12 cellular contexts compared by ENCODE assay signal in the genomic region with DNA sequence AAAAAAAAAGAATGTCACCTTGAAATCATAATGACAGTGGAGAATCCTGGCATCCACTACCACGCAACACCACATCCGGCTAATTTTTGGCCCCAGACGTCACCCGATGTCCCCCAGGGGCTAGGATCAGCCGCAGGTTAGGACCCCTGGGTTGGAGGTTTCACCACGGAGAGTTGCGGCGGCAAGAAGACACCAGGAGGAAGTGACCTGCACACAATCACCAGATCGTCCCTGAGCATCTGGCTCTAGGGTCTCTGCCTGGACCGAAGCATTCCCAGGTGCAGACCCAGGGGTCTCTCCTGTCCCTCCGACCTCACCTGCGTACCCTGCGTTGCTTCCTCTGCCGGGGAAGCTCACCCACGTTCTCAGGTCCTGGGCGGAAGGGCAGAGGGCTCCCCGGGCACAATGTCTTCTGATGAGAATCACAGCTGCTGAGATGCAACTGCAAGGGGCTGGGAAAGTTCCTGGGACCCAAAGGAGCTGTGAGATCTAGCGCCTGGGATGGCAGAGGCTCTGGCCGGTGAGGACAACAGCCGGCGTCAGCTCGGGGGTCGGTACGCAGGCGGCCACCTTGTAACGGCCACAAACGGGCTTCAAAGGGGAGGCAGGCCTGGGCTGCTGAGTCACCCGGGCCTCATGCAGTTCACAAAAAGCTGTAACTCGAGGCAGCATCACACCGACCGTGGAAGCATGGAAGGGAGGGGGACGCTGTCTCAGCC.
DNase-seq lines count a peak whose midpoint lies in the region; ATAC-seq and TF ChIP-seq lines count a peak whose summit lies in the region.
"Had no signal": no experiment of that assay in that cellular context is flagged by ENCODE, and none has a peak within 500 bp of the region (broad histone marks: within the 10 kb centered on the region; RNA-seq: fewer than 3 reads in every experiment).

No MANE protein-coding gene starts in this region.

- H3K36me3 ChIP-seq in BLaER1 (peaks cover 57% of the 10 kb centered on the region), adrenal gland (replicated peaks in 1 of 2) (no peaks in the 10 kb centered on the region), iPS-18a (ENCODE audit: control insufficient read depth, low read depth, low read length) (no peaks in the 10 kb centered on the region)

- in situ Hi-C loops in G401 (cut with HindIII; ENCODE audit: low sequenced_read_pairs), result no loop called here

- TF ChIP-seq CTCF in adrenal gland (IDR thresholded peaks at IDR 0.05), result no peak
- TF ChIP-seq CTCF in activated CD8-positive, alpha-beta T cell treated with anti-CD3 and anti-CD28 coated beads for 36 hours (IDR thresholded peaks at IDR 0.05), result no peak

- H4K20me1 ChIP-seq in BLaER1, result peaks cover 77% of the 10 kb centered on the region

- intact Hi-C loops in adrenal gland (cut with DNase I), result no loop called here
- intact Hi-C loops in sciatic nerve (cut with DNase I), result no loop called here
- intact Hi-C loops in activated CD8-positive, alpha-beta T cell treated with anti-CD3 and anti-CD28 coated beads for 36 hours (cut with micrococcal nuclease), result no loop called here

- no peaks in the 10 kb centered on the region for H3K36me3 Mint-ChIP-seq in activated CD8-positive, alpha-beta T cell treated with anti-CD3 and anti-CD28 coated beads for 36 hours (ENCODE audit: low read depth)
- H3K36me3 Mint-ChIP-seq in activated T-cell treated with anti-CD3 and anti-CD28 coated beads, Interleukin-2, amount 50 U/mL, for 24 hours (ENCODE audit: low read depth), result no peaks in the 10 kb centered on the region
- H3K36me3 Mint-ChIP-seq: activated naive CD8-positive, alpha-beta T cell had no signal

- no peak overlapping the region for H3K4me3 ChIP-seq in BLaER1
- no peak overlapping the region for H3K4me3 ChIP-seq in adrenal gland
- no peak overlapping the region for H3K4me3 ChIP-seq in iPS-18a (ENCODE audit: low read length)
- H3K4me3 ChIP-seq: lung had no signal

- H3K27ac ChIP-seq in BLaER1 (peak overlapping the region; percentile 64; the same call in 1 of the 2 replicates), adrenal gland (peak overlapping the region in 3 of 5 donors; percentile 45 to 69 (median 67)), iPS-18a (ENCODE audit: low read length) (no peak overlapping the region)

- POLR2A ChIA-PET in activated CD8-positive, alpha-beta T cell treated with anti-CD3 and anti-CD28 coated beads for 36 hours (lab: Charles Lee), result interaction anchor here (1.2 kb wide), 1 partner anchor 111 kb away, joined by 3 read pairs; no protein-coding TSS in a partner anchor

- H3K27me3 Mint-ChIP-seq in activated CD8-positive, alpha-beta T cell treated with anti-CD3 and anti-CD28 coated beads for 36 hours, result peaks cover 6% of the 10 kb centered on the region
- H3K27me3 Mint-ChIP-seq in activated T-cell treated with anti-CD3 and anti-CD28 coated beads, Interleukin-2, amount 50 U/mL, for 24 hours, result peaks cover 5% of the 10 kb centered on the region
- H3K27me3 Mint-ChIP-seq: activated naive CD8-positive, alpha-beta T cell had no signal

- H3K4me1 ChIP-seq in BLaER1 (peaks cover 27% of the 10 kb centered on the region), adrenal gland (replicated peaks in 1 of 2) (peaks cover 9 to 17% of the 10 kb centered on the region in 2 donors), iPS-18a (ENCODE audit: control insufficient read depth, low read depth, low read length) (peaks cover 13% of the 10 kb centered on the region)

- H3K4me2 ChIP-seq in BLaER1, result peak overlapping the region; percentile 57

- CTCF ChIA-PET in activated CD8-positive, alpha-beta T cell treated with anti-CD3 and anti-CD28 coated beads for 36 hours (lab: Charles Lee), result interaction anchor here (1.1 kb wide), 1 partner anchor 49 kb away, joined by 3 read pairs; no protein-coding TSS in a partner anchor

- no peak overlapping the region for H3K27ac Mint-ChIP-seq in activated CD8-positive, alpha-beta T cell treated with anti-CD3 and anti-CD28 coated beads for 36 hours
- no peak overlapping the region for H3K27ac Mint-ChIP-seq in activated T-cell treated with anti-CD3 and anti-CD28 coated beads, Interleukin-2, amount 50 U/mL, for 24 hours
- H3K27ac Mint-ChIP-seq: activated naive CD8-positive, alpha-beta T cell had no signal

- H3K9me3 ChIP-seq in BLaER1 (peaks cover 19% of the 10 kb centered on the region), adrenal gland (replicated peaks in 1 of 3) (no peaks in the 10 kb centered on the region), iPS-18a (ENCODE audit: control insufficient read depth, low read depth, low read length) (no peaks in the 10 kb centered on the region)

- TF ChIP-seq POLR2A in adrenal gland (IDR thresholded peaks at IDR 0.05), result no peak

- H3K4me1 Mint-ChIP-seq in activated CD8-positive, alpha-beta T cell treated with anti-CD3 and anti-CD28 coated beads for 36 hours (ENCODE audit: low read depth), result no peaks in the 10 kb centered on the region
- H3K4me1 Mint-ChIP-seq in activated T-cell treated with anti-CD3 and anti-CD28 coated beads, Interleukin-2, amount 50 U/mL, for 24 hours (ENCODE audit: low read depth), result no peaks in the 10 kb centered on the region
- H3K4me1 Mint-ChIP-seq: activated CD8-positive, alpha-beta memory T cell treated with anti-CD3 and anti-CD28 coated beads, Interleukin-2, amount 10 ng/mL, durations not matched to agents 7 days and 5 days had no signal

- 79 to 89% (median 83%) methylated on average over 12 to 32 of the region's 32 CpGs for WGBS in adrenal gland, 4 donors

- ATAC-seq in sciatic nerve (no peak), HG03139 (IDR thresholded peaks at IDR 0.05; ENCODE audit: unreplicated experiment) (no peak)
- no peak for ATAC-seq in activated CD8-positive, alpha-beta T cell treated with anti-CD3 and anti-CD28 coated beads for 36 hours
- ATAC-seq: activated CD8-positive, alpha-beta memory T cell treated with anti-CD3 and anti-CD28 coated beads, Interleukin-2, amount 10 ng/mL, durations not matched to agents 7 days and 5 days had no signal

- H3K9me3 Mint-ChIP-seq in activated CD8-positive, alpha-beta T cell treated with anti-CD3 and anti-CD28 coated beads for 36 hours, result peaks cover 3% of the 10 kb centered on the region
- no peaks in the 10 kb centered on the region for H3K9me3 Mint-ChIP-seq in activated T-cell treated with anti-CD3 and anti-CD28 coated beads, Interleukin-2, amount 50 U/mL, for 24 hours

- no peaks in the 10 kb centered on the region for H3K27me3 ChIP-seq in BLaER1
- no peaks in the 10 kb centered on the region for H3K27me3 ChIP-seq in adrenal gland
- H3K27me3 ChIP-seq in iPS-18a (ENCODE audit: control insufficient read depth, insufficient read depth, low read length), result peaks cover 9% of the 10 kb centered on the region

- DNase-seq in adrenal gland (no peak), sciatic nerve (ENCODE audit: low spot score) (peak; percentile 53), G401 (ENCODE audit: low spot score) (no peak)
- DNase-seq in activated CD8-positive, alpha-beta T cell treated with anti-CD3 and anti-CD28 coated beads for 36 hours, result no peak
- DNase-seq in activated T-cell treated with anti-CD3 and anti-CD28 coated beads, Interleukin-2, amount 50 U/mL, for 24 hours, result no peak
- DNase-seq: activated CD8-positive, alpha-beta memory T cell treated with anti-CD3 and anti-CD28 coated beads, Interleukin-2, amount 10 ng/mL, durations not matched to agents 7 days and 5 days; DND-41 had no signal

- no peak overlapping the region for H3K4me3 Mint-ChIP-seq in activated CD8-positive, alpha-beta T cell treated with anti-CD3 and anti-CD28 coated beads for 36 hours
- no peak overlapping the region for H3K4me3 Mint-ChIP-seq in activated T-cell treated with anti-CD3 and anti-CD28 coated beads, Interleukin-2, amount 50 U/mL, for 24 hours
- H3K4me3 Mint-ChIP-seq: activated CD8-positive, alpha-beta memory T cell treated with anti-CD3 and anti-CD28 coated beads, Interleukin-2, amount 10 ng/mL, durations not matched to agents 7 days and 5 days; activated naive CD8-positive, alpha-beta T cell had no signal

- H3K9ac ChIP-seq in BLaER1 (peak overlapping the region; percentile 43; the same call in 1 of the 2 replicates), iPS-18a (ENCODE audit: low read length) (peak overlapping the region; percentile 13)
